ENCODE assay signal across 9 cellular contexts in the genomic region with DNA sequence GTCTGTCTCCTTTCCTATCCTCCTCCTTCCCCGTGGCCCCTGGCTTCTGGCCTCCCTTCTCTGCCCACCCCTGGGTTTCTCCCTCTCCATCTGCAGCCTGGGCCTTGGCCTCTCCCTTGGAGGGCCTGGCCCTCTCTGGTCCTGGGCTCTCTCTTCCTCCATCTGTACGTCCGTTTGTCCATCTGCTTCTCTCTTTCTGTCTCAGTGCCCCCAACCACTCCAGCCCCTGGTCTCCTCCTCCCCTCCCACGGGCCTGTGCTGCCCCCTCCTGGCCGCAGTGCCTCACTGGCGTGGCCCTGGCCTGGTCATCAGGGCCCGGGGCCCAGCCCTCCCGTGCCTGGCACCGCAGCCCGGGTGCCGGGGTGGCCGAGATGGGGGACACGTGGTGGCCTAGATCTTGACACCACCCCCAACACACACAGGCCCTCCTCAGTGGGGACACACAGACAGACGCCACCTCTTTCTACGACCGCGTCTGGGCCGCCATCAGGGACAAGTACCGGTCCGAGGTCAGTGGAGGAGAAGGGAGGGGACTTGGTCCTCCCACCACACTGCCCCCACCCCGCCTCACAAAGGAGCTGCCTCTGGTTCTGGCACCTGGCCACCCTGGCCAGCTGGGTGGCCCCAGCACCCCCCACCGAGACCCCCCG. TPM values are rescaled to one million over a fixed set of nuclear protein-coding genes. Genes with fewer than 3 reads are reported as not detected.
DNase-seq lines count a peak whose midpoint lies in the region; ATAC-seq, FAIRE-seq and TF ChIP-seq lines count a peak whose summit lies in the region.
"Had no signal": no experiment of that assay in that cellular context is flagged by ENCODE, and none has a peak within 500 bp of the region (broad histone marks: within the 10 kb centered on the region; RNA-seq: fewer than 3 reads in every experiment).

No MANE protein-coding gene starts in this region.

- H3K27ac Mint-ChIP-seq in WTC11: no peak overlapping the region
- no peak overlapping the region for H3K27ac Mint-ChIP-seq in stimulated activated naive CD8-positive, alpha-beta T cell treated with anti-CD3 and anti-CD28 coated beads, Interleukin-15, amount 100 ng/mL, for 72 hours

- CTCF ChIA-PET in AG04450 (lab: Charles Lee): interaction anchor here (0.5 to 2.0 kb wide), 11 partner anchors 10 to 156 kb away, joined by 3 to 16 read pairs (median 5); partner anchors contain the start of gene PRKCSH
- CTCF ChIA-PET in WTC11 (lab: Charles Lee): interaction anchor here (1.1 to 6.5 kb wide), 11 partner anchors 12 to 203 kb away, joined by 3 to 103 read pairs (median 6); partner anchors contain the start of genes EPOR, ODAD3, PRKCSH and RGL3

- no peak for FAIRE-seq in GM12892 (lab: Jason Lieb, UNC)

- H3K4me1 ChIP-seq in lower lobe of right lung: no peaks in the 10 kb centered on the region
- H3K4me1 ChIP-seq: HAP-1 had no signal

- intact Hi-C loops in lower lobe of right lung (cut with DNase I): no loop called here

- H3K36me3 ChIP-seq in lower lobe of right lung: peaks cover 90% of the 10 kb centered on the region

- H3K9me3 ChIP-seq in AG04450 (ENCODE audit: control insufficient read depth, insufficient read depth, low read length): no peaks in the 10 kb centered on the region; the same call in 1 of the 2 replicates
- no peaks in the 10 kb centered on the region for H3K9me3 ChIP-seq in lower lobe of right lung
- H3K9me3 ChIP-seq: HAP-1 had no signal

- DNase-seq in AG04450 (ENCODE audit: low read depth, low spot score): no peak
- peak; percentile 77 for DNase-seq in GM12892 (ENCODE audit: insufficient read length)
- peak; percentile 88 for DNase-seq in WTC11 (ENCODE audit: low spot score)
- DNase-seq in lower lobe of right lung: no peak
- DNase-seq in stimulated activated naive CD8-positive, alpha-beta T cell treated with anti-CD3 and anti-CD28 coated beads, Interleukin-15, amount 100 ng/mL, for 72 hours: peak; percentile 47 to 48
- DNase-seq in SIG-M5 (lab: John Stamatoyannopoulos, UW): no peak

- no peaks in the 10 kb centered on the region for H3K9me3 Mint-ChIP-seq in WTC11
- no peaks in the 10 kb centered on the region for H3K9me3 Mint-ChIP-seq in stimulated activated naive CD8-positive, alpha-beta T cell treated with anti-CD3 and anti-CD28 coated beads, Interleukin-15, amount 100 ng/mL, for 72 hours

- ATAC-seq in WTC11 (peak; percentile 83), lower lobe of right lung (peak; percentile 80 to 81), GM18909 (IDR thresholded peaks at IDR 0.05; ENCODE audit: poor library complexity, unreplicated experiment) (no peak)
- peak; percentile 62 for ATAC-seq in stimulated activated naive CD8-positive, alpha-beta T cell treated with anti-CD3 and anti-CD28 coated beads, Interleukin-15, amount 100 ng/mL, for 72 hours

- H3K4me3 ChIP-seq in AG04450 (ENCODE audit: low read depth, low read length) (no peak overlapping the region), lower lobe of right lung (no peak overlapping the region)
- H3K4me3 ChIP-seq: HAP-1 had no signal

- H3K4me3 Mint-ChIP-seq in WTC11: no peak overlapping the region
- H3K4me3 Mint-ChIP-seq in stimulated activated naive CD8-positive, alpha-beta T cell treated with anti-CD3 and anti-CD28 coated beads, Interleukin-15, amount 100 ng/mL, for 72 hours: no peak overlapping the region

- no peak for TF ChIP-seq POLR2A in GM12892 (IDR thresholded peaks at IDR 0.05; ENCODE audit: low read depth, low read length)

- peaks cover 11% of the 10 kb centered on the region for H3K36me3 Mint-ChIP-seq in WTC11

- H3K27ac ChIP-seq in AG04450 (ENCODE audit: low read depth, low read length) (no peak overlapping the region), cingulate gyrus (ENCODE audit: low read depth, low read length) (peak overlapping the region; percentile 95), lower lobe of right lung (no peak overlapping the region)

- TF ChIP-seq CTCF in AG04450 (IDR thresholded peaks at IDR 0.05; ENCODE audit: low read depth, low read length): peak; percentile 74
- TF ChIP-seq CTCF in WTC11 (IDR thresholded peaks at IDR 0.05): peak; percentile 77
- peak; percentile 77 for TF ChIP-seq CTCF in lower lobe of right lung (IDR thresholded peaks at IDR 0.05)

- POLR2A ChIA-PET in AG04450 (lab: Yijun Ruan, JAX) (no interaction called here), WTC11 (lab: Charles Lee) (interaction anchor here (0.9 to 1.4 kb wide), 2 partner anchors 64 to 65 kb away, joined by 3 to 4 read pairs; no protein-coding TSS in a partner anchor)

- H3K4me1 Mint-ChIP-seq in WTC11: peaks cover 7% of the 10 kb centered on the region
- peaks cover 5% of the 10 kb centered on the region for H3K4me1 Mint-ChIP-seq in stimulated activated naive CD8-positive, alpha-beta T cell treated with anti-CD3 and anti-CD28 coated beads, Interleukin-15, amount 100 ng/mL, for 72 hours

- no peaks in the 10 kb centered on the region for H3K27me3 ChIP-seq in AG04450 (ENCODE audit: control insufficient read depth, insufficient read depth, low read length)
- H3K27me3 ChIP-seq in lower lobe of right lung (ENCODE audit: low read depth): no peaks in the 10 kb centered on the region

- no peaks in the 10 kb centered on the region; the same call in 1 of the 2 replicates for H3K27me3 Mint-ChIP-seq in WTC11 (ENCODE audit: low read depth)
- no peaks in the 10 kb centered on the region for H3K27me3 Mint-ChIP-seq in stimulated activated naive CD8-positive, alpha-beta T cell treated with anti-CD3 and anti-CD28 coated beads, Interleukin-15, amount 100 ng/mL, for 72 hours

TF ChIP-seq in WTC11, 78 proteins besides CTCF, POLR2A, EP300 and RAD21:
- TF ChIP-seq IRF2 (CRISPR knock-in tag; IDR thresholded peaks at IDR 0.05; ENCODE audit: borderline replicate concordance, low read depth) (no peak), NFE2L1 (CRISPR knock-in tag; IDR thresholded peaks at IDR 0.05) (no peak), ELF4 (CRISPR knock-in tag; IDR thresholded peaks at IDR 0.05; ENCODE audit: low read depth) (no peak)
- TF ChIP-seq, protein P1, sequence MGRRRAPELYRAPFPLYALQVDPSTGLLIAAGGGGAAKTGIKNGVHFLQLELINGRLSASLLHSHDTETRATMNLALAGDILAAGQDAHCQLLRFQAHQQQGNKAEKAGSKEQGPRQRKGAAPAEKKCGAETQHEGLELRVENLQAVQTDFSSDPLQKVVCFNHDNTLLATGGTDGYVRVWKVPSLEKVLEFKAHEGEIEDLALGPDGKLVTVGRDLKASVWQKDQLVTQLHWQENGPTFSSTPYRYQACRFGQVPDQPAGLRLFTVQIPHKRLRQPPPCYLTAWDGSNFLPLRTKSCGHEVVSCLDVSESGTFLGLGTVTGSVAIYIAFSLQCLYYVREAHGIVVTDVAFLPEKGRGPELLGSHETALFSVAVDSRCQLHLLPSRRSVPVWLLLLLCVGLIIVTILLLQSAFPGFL (CRISPR knock-in tag; IDR thresholded peaks at IDR 0.05; ENCODE audit: borderline replicate concordance): no peak
- TF ChIP-seq, protein P2, sequence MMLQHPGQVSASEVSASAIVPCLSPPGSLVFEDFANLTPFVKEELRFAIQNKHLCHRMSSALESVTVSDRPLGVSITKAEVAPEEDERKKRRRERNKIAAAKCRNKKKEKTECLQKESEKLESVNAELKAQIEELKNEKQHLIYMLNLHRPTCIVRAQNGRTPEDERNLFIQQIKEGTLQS (CRISPR knock-in tag; conservative IDR thresholded peaks at IDR 0.05): no peak
TF ChIP-seq in WTC11: peak in this region for 0.

RNA-seq across cellular contexts. Expression of gene PRKCSH, which starts 11.3 kb away (rescaled TPM):
- polyA plus RNA-seq in AG04450 (2011; rRNA removed): 125 and 165 TPM in 2 replicates
- 134 and 184 TPM in 2 replicates for polyA minus RNA-seq in AG04450 (2011; rRNA and poly(A)+ RNA removed)
- polyA plus RNA-seq in GM12892 (2012; ENCODE audit: missing spikeins): 113 TPM
- 396 to 405 TPM (median 402 TPM) in 3 replicates for total RNA-seq in WTC11 (2021)
- total RNA-seq in lower lobe of right lung: 285 TPM

RNA-seq across cellular contexts. Expression of gene ODAD3, which starts 11.9 kb away (rescaled TPM):
- polyA plus RNA-seq in AG04450 (2011; rRNA removed): 0.09 and 0.21 TPM in 2 replicates
- 0.14 TPM in 1 of 2 replicates, not detected in the other for polyA minus RNA-seq in AG04450 (2011; rRNA and poly(A)+ RNA removed)
- polyA plus RNA-seq in GM12892 (2012; ENCODE audit: missing spikeins): 0.74 TPM
- total RNA-seq in WTC11 (2021): 4.1 to 5.8 TPM (median 4.8 TPM) in 3 replicates
- total RNA-seq in lower lobe of right lung: 4.3 TPM

RNA-seq across cellular contexts. Expression of gene RGL3, which starts 27.7 kb away (rescaled TPM):
- 0.11 and 0.16 TPM in 2 replicates for polyA plus RNA-seq in AG04450 (2011; rRNA removed)
- not detected in 2 replicates for polyA minus RNA-seq in AG04450 (2011; rRNA and poly(A)+ RNA removed)
- polyA plus RNA-seq in GM12892 (2012; ENCODE audit: missing spikeins): 0.34 TPM
- total RNA-seq in WTC11 (2021) (69.0 to 88.3 TPM (median 86.0 TPM) in 3 replicates), lower lobe of right lung (55.8 TPM)

RNA-seq across cellular contexts. Expression of gene ELAVL3, which starts 34.1 kb away (rescaled TPM):
- polyA plus RNA-seq in AG04450 (2011; rRNA removed): not detected in 2 replicates
- polyA minus RNA-seq in AG04450 (2011; rRNA and poly(A)+ RNA removed): 0.09 TPM in 1 of 2 replicates, not detected in the other
- polyA plus RNA-seq in GM12892 (2012; ENCODE audit: missing spikeins): 0.38 TPM
- 1.4 to 3.0 TPM (median 1.6 TPM) in 3 replicates for total RNA-seq in WTC11 (2021)
- not detected for total RNA-seq in lower lobe of right lung

RNA-seq across cellular contexts. Expression of gene ZNF653, which starts 58.9 kb away (rescaled TPM):
- polyA plus RNA-seq in AG04450 (2011; rRNA removed): 1.7 and 2.1 TPM in 2 replicates
- 3.4 and 3.5 TPM in 2 replicates for polyA minus RNA-seq in AG04450 (2011; rRNA and poly(A)+ RNA removed)
- polyA plus RNA-seq in GM12892 (2012; ENCODE audit: missing spikeins): 3.9 TPM
- 10.3 to 13.4 TPM (median 11.5 TPM) in 3 replicates for total RNA-seq in WTC11 (2021)
- 9.2 TPM for total RNA-seq in lower lobe of right lung

Comparison
In these comparisons a context has a peak if more than half of its experiments do, and no peak if none do; other contexts are left out.
1. DNase-seq: peak in GM12892 (single experiment), WTC11 (single experiment) and stimulated activated naive CD8-positive, alpha-beta T cell treated with anti-CD3 and anti-CD28 coated beads, Interleukin-15, amount 100 ng/mL, for 72 hours (2 of 2); none in AG04450 (single experiment), lower lobe of right lung (single experiment) and SIG-M5 (single experiment).
2. Peak in every context shown above with its lines, with median percentiles within 50 percentile points of each other: CTCF ChIP-seq.